Comparison of ENCODE assay signal across 1 cellular context in genomic region chr15:85794598-85795319, GRCh38.
TF ChIP-seq lines count a peak whose summit lies in the region.

Gene KLHL25, minus strand, starts transcription at chr15:85794925. Its CDS starts 25,115 bp downstream, at chr15:85769810.

TF ChIP-seq in IMR-90, 13 proteins besides CTCF, POLR2A, EP300 and RAD21 (continued from another document):
- 0 out of 2 replicates have a peak, but pooled peaks have one; percentile 19 for TF ChIP-seq FOS (IDR thresholded peaks at IDR 0.05; ENCODE audit: low read depth, low read length)
- TF ChIP-seq NFE2L2 (IDR thresholded peaks at IDR 0.05; ENCODE audit: low read depth, low read length), result no peak
- TF ChIP-seq CEBPB (IDR thresholded peaks at IDR 0.05; ENCODE audit: low read depth, low read length), result no peak
- no peak for TF ChIP-seq RCOR1 (IDR thresholded peaks at IDR 0.05; ENCODE audit: insufficient replicate concordance, low read length)
- TF ChIP-seq, protein P1, sequence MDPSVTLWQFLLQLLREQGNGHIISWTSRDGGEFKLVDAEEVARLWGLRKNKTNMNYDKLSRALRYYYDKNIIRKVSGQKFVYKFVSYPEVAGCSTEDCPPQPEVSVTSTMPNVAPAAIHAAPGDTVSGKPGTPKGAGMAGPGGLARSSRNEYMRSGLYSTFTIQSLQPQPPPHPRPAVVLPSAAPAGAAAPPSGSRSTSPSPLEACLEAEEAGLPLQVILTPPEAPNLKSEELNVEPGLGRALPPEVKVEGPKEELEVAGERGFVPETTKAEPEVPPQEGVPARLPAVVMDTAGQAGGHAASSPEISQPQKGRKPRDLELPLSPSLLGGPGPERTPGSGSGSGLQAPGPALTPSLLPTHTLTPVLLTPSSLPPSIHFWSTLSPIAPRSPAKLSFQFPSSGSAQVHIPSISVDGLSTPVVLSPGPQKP (IDR thresholded peaks at IDR 0.05; ENCODE audit: borderline replicate concordance, low read depth, low read length), result no peak
- no peak for TF ChIP-seq MXI1 (IDR thresholded peaks at IDR 0.05; ENCODE audit: borderline replicate concordance, low read depth, low read length)
- peak; percentile 74; the same call in 1 of the 2 replicates for TF ChIP-seq MAZ (IDR thresholded peaks at IDR 0.05; ENCODE audit: borderline replicate concordance, low read depth, low read length)
- TF ChIP-seq BHLHE40 (IDR thresholded peaks at IDR 0.05; ENCODE audit: low read depth, low read length), result no peak
